ENCODE assay signal across 8 cellular contexts in the genomic region with DNA sequence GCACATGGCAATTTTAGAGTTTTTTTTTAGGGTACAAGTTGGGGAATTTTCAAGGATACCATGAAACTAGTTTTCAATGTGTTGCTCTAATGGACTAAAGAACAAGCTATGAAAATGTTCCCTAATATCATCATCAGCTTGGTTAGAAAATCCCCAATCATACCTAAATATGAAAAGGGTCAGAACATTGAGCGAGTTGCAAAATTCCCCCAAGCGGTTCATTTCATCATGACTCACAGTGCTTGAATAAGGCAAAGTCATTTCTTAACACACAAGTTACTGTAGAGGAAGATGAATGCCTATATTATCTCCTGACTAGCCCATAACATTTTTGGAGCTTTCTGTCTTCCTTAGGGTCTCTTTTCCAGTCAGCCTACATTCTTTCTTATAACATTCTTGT.
DNase-seq lines count a peak whose midpoint lies in the region; ATAC-seq and TF ChIP-seq lines count a peak whose summit lies in the region.

No MANE protein-coding gene starts in this region.

- POLR2A ChIA-PET in RWPE1 (lab: Yijun Ruan, JAX; ENCODE audit: low non-redundant PET): no interaction called here

- peak; percentile 86 for ATAC-seq in HG02885 (IDR thresholded peaks at IDR 0.05; ENCODE audit: poor library complexity, unreplicated experiment)

- no peak overlapping the region for H3K4me3 ChIP-seq in fibroblast of pulmonary artery (replicated peaks; ENCODE audit: low read depth, low read length)

- CTCF ChIA-PET in RWPE1 (lab: Yijun Ruan, JAX): no interaction called here

- DNase-seq in activated CD4-positive, alpha-beta T cell treated with anti-CD3 and anti-CD28 coated beads for 48 hours: peak; percentile 45
- DNase-seq in activated CD4-positive, alpha-beta T cell treated with anti-CD3 and anti-CD28 coated beads, Interleukin-2, amount 50 U/mL, for 1 hour: no peak
- DNase-seq in RWPE1 (ENCODE audit: low spot score) (peak; percentile 65), fibroblast of pulmonary artery (ENCODE audit: low read depth) (peak; percentile 63), H4 (ENCODE audit: low spot score) (no peak), LoVo (ENCODE audit: low spot score) (no peak)
- DNase-seq in stimulated activated naive CD4-positive, alpha-beta T cell treated with Interleukin-2 at 50 U/mL for 16 hours (lab: John Stamatoyannopoulos, UW): no peak

- TF ChIP-seq CTCF in RWPE1 (conservative IDR thresholded peaks at IDR 0.05; ENCODE audit: low read depth): no peak
- TF ChIP-seq CTCF in fibroblast of pulmonary artery (IDR thresholded peaks at IDR 0.05; ENCODE audit: low read length, missing control alignments): no peak

- H3K27ac ChIP-seq in RWPE1: no peak overlapping the region

Comparison
In these comparisons a context has a peak if more than half of its experiments do, and no peak if none do; other contexts are left out.
1. DNase-seq: peak in activated CD4-positive, alpha-beta T cell treated with anti-CD3 and anti-CD28 coated beads for 48 hours (single experiment), RWPE1 (single experiment) and fibroblast of pulmonary artery (single experiment); none in activated CD4-positive, alpha-beta T cell treated with anti-CD3 and anti-CD28 coated beads, Interleukin-2, amount 50 U/mL, for 1 hour (single experiment), H4 (single experiment), LoVo (single experiment) and stimulated activated naive CD4-positive, alpha-beta T cell treated with Interleukin-2 at 50 U/mL for 16 hours (single experiment).